Comparison of ENCODE assay signal across 11 cellular contexts in genomic region chr20:45584294-45584693, GRCh38. TPM values are rescaled to one million over a fixed set of nuclear protein-coding genes. Genes with fewer than 3 reads are reported as not detected.
"Had no signal": no experiment of that assay in that cellular context is flagged by ENCODE, and none has a peak within 500 bp of the region (broad histone marks: within the 10 kb centered on the region; RNA-seq: fewer than 3 reads in every experiment).

No MANE protein-coding gene starts in this region.

RNA-seq across cellular contexts. Expression of gene WFDC8, which starts 5.2 kb away (rescaled TPM):
- total RNA-seq: OCI-LY7, PC-3, PC-9, Peyer's patch, Right ventricle myocardium inferior, Right ventricle myocardium superior, RPMI7951, SJCRH30, SJSA1, SK-MEL-5 had no signal
- polyA plus RNA-seq: SK-N-SH had no signal

RNA-seq across cellular contexts. Expression of gene EPPIN, which starts 37.1 kb away (rescaled TPM):
- total RNA-seq: OCI-LY7, PC-3, PC-9, Peyer's patch, Right ventricle myocardium inferior, Right ventricle myocardium superior, RPMI7951, SJCRH30, SJSA1, SK-MEL-5 had no signal
- polyA plus RNA-seq: SK-N-SH had no signal

RNA-seq across cellular contexts. Expression of gene WFDC6, which starts 45.0 kb away (rescaled TPM):
- total RNA-seq: OCI-LY7, PC-3, PC-9, Peyer's patch, Right ventricle myocardium inferior, Right ventricle myocardium superior, RPMI7951, SJCRH30, SJSA1, SK-MEL-5 had no signal
- polyA plus RNA-seq: SK-N-SH had no signal

RNA-seq across cellular contexts. Expression of gene WFDC10A, which starts 45.2 kb away (rescaled TPM):
- total RNA-seq: OCI-LY7, PC-3, PC-9, Peyer's patch, Right ventricle myocardium inferior, Right ventricle myocardium superior, RPMI7951, SJCRH30, SJSA1, SK-MEL-5 had no signal
- polyA plus RNA-seq: SK-N-SH had no signal

RNA-seq across cellular contexts. Expression of gene WFDC9, which starts 46.8 kb away (rescaled TPM):
- total RNA-seq: OCI-LY7, PC-3, PC-9, Peyer's patch, Right ventricle myocardium inferior, Right ventricle myocardium superior, RPMI7951, SJCRH30, SJSA1, SK-MEL-5 had no signal
- polyA plus RNA-seq: SK-N-SH had no signal
